30 cellular contexts compared by ENCODE assay signal in genomic region chr7:123230147-123230546, GRCh38. TPM values are rescaled to one million over a fixed set of nuclear protein-coding genes. Genes with fewer than 3 reads are reported as not detected.
"Had no signal": no experiment of that assay in that cellular context is flagged by ENCODE, and none has a peak within 500 bp of the region (broad histone marks: within the 10 kb centered on the region; RNA-seq: fewer than 3 reads in every experiment).

No MANE protein-coding gene starts in this region.

- H3K36me3 ChIP-seq: heart left ventricle, left lung, lower lobe of right lung, neural progenitor cell, neutrophil, prostate gland, spleen, upper lobe of right lung had no signal

- H3K4me3 ChIP-seq: heart left ventricle, left lung, lower lobe of right lung, neural progenitor cell, prostate gland, spleen, upper lobe of right lung had no signal

- ATAC-seq: heart left ventricle; left colon; left lung; lower lobe of right lung; natural killer cell; right cardiac atrium; sciatic nerve; stimulated activated memory B cell treated with anti-CD40 and anti-IgM and Interleukin-4, amounts not matched to agents 10 μg/mL and 1 μg/mL and 100 μg/mL, for 72 hours; stimulated activated naive CD8-positive, alpha-beta T cell treated with anti-CD3 and anti-CD28 coated beads, Interleukin-15, amount 100 ng/mL, for 72 hours; upper lobe of right lung had no signal

- H3K9me3 ChIP-seq: heart left ventricle, lower lobe of right lung, neutrophil, prostate gland, upper lobe of right lung had no signal

- H3K27me3 ChIP-seq: heart left ventricle, left lung, neural progenitor cell, neutrophil, spleen, upper lobe of right lung had no signal

- H3K27ac ChIP-seq: heart left ventricle, left lung, lower lobe of right lung, neural progenitor cell, neutrophil, prostate gland, spleen, upper lobe of right lung had no signal

- H3K4me1 ChIP-seq: heart left ventricle, left lung, lower lobe of right lung, neural progenitor cell, prostate gland, spleen, upper lobe of right lung had no signal

- DNase-seq: heart left ventricle; hypothalamus; immature natural killer cell; left colon; mammary epithelial cell; mesenchymal stem cell; naive B cell; natural killer cell; nephron progenitor cell; occipital lobe; retina; small intestine; spleen; stimulated activated CD4-positive, alpha-beta T cell treated with anti-CD3 and anti-CD28 coated beads, Interleukin-4, amount 100 ng/mL, for 4 hours; stimulated activated CD8-positive, alpha-beta memory T cell treated with anti-CD3 and anti-CD28 coated beads, Interleukin-4, amount 100 ng/mL, for 48 hours; stimulated activated naive CD4-positive, alpha-beta T cell treated with Interleukin-2 at 50 U/mL for 16 hours; stimulated activated naive CD8-positive, alpha-beta T cell treated with anti-CD3 and anti-CD28 coated beads, Interleukin-15, amount 100 ng/mL, for 72 hours; trophoblast cell; upper lobe of right lung had no signal

RNA-seq across cellular contexts. Expression of gene SLC13A1, which starts 30.4 kb away (rescaled TPM):
- total RNA-seq: heart left ventricle, left lung, liver, lower lobe of right lung, mammary epithelial cell, natural killer cell, occipital lobe, osteocyte, prostate gland, right cardiac atrium, sciatic nerve, spleen, temporal lobe, upper lobe of right lung had no signal
- polyA plus RNA-seq: heart left ventricle, immature natural killer cell, liver, mammary epithelial cell, right cardiac atrium, spleen had no signal
